16 cellular contexts compared by ENCODE assay signal in the genomic region with DNA sequence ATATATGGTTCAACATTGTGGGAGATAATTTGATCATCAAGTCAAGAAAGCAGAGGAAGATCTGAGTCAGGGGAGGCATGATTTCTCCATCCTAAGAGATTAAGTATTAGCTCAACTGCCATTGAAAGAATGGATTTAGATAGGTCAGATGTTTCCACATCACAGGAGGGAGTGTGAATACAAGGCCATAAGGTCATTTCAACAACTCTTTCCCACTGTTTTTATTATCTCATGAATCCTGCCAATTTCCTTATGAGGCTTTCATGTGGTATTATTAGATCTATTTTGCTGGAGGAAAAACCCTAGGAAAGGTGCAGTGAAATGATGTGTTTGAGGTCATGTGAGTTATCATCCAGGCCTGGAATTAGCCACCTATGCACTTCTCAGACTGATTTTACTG.
"Had no signal": no experiment of that assay in that cellular context is flagged by ENCODE, and none has a peak within 500 bp of the region (broad histone marks: within the 10 kb centered on the region; RNA-seq: fewer than 3 reads in every experiment).

No MANE protein-coding gene starts in this region.

- H3K36me3 Mint-ChIP-seq: natural killer cell had no signal

- H3K9me3 ChIP-seq: esophagus squamous epithelium, mucosa of descending colon, right atrium auricular region had no signal

- H3K4me3 ChIP-seq: esophagus squamous epithelium, mucosa of descending colon, right atrium auricular region, smooth muscle cell had no signal

- H3K27ac Mint-ChIP-seq: dendritic cell treated with granulocyte-macrophage colony-stimulating factor and Interleukin-4, amounts not matched to agents 40 ng/mL and 50 ng/mL, for 4 days; effector memory CD8-positive, alpha-beta T cell; natural killer cell had no signal

- H3K4me3 Mint-ChIP-seq: dendritic cell treated with granulocyte-macrophage colony-stimulating factor and Interleukin-4, amounts not matched to agents 40 ng/mL and 50 ng/mL, for 4 days; effector memory CD8-positive, alpha-beta T cell; natural killer cell; neural crest cell had no signal

- H3K4me1 ChIP-seq: foreskin keratinocyte, right atrium auricular region had no signal

- DNase-seq: effector memory CD8-positive, alpha-beta T cell; esophagus squamous epithelium; foreskin keratinocyte; mammary epithelial cell; mucosa of descending colon; natural killer cell; posterior cingulate gyrus; stimulated activated CD4-positive, alpha-beta T cell treated with anti-CD3 and anti-CD28 coated beads, Interleukin-2, amount 100 ng/mL, for 48 hours; stimulated activated naive CD4-positive, alpha-beta T cell treated with Interleukin-2 at 50 U/mL for 16 hours; trophoblast cell had no signal

- ATAC-seq: effector memory CD8-positive, alpha-beta T cell; foreskin keratinocyte; left lobe of liver; mucosa of descending colon; natural killer cell had no signal

- H3K4me2 ChIP-seq: smooth muscle cell had no signal

- H3K9me3 Mint-ChIP-seq: dendritic cell treated with granulocyte-macrophage colony-stimulating factor and Interleukin-4, amounts not matched to agents 40 ng/mL and 50 ng/mL, for 4 days; neural crest cell had no signal

- H3K36me3 ChIP-seq: esophagus squamous epithelium, right atrium auricular region had no signal

- H3K27ac ChIP-seq: epithelial cell of prostate, esophagus squamous epithelium, foreskin keratinocyte, right atrium auricular region had no signal

- H3K27me3 Mint-ChIP-seq: dendritic cell treated with granulocyte-macrophage colony-stimulating factor and Interleukin-4, amounts not matched to agents 40 ng/mL and 50 ng/mL, for 4 days; effector memory CD8-positive, alpha-beta T cell had no signal

- H3K4me1 Mint-ChIP-seq: natural killer cell had no signal

- H3K27me3 ChIP-seq: esophagus squamous epithelium, foreskin keratinocyte, right atrium auricular region had no signal
